19 cellular contexts compared by ENCODE assay signal in the genomic region with DNA sequence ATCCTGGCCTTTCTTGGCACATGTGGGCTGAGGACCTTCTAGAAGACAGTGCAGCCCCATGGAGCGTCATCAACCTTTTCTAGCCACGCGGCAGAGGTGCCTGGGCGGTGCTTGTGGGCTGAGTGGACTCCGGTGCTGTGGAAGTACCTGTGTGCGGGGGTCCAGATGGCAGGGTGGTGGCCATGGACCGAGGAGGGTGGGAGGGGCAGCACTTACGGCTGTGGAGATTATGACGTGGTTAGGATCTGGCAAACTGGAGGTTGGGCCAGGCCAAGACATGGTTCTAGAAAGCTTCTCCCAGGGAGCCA. TPM values are rescaled to one million over a fixed set of nuclear protein-coding genes. Genes with fewer than 3 reads are reported as not detected.
DNase-seq lines count a peak whose midpoint lies in the region; ATAC-seq and TF ChIP-seq lines count a peak whose summit lies in the region.
"Had no signal": no experiment of that assay in that cellular context is flagged by ENCODE, and none has a peak within 500 bp of the region (broad histone marks: within the 10 kb centered on the region; RNA-seq: fewer than 3 reads in every experiment).

No MANE protein-coding gene starts in this region.

- peak overlapping the region; percentile 84 for H3K9ac ChIP-seq in neural cell (ENCODE audit: low read length)

- H3K27me3 ChIP-seq in left ventricle myocardium inferior (ENCODE audit: low read depth): peaks cover 7% of the 10 kb centered on the region
- peaks cover 0 to 20% (median 0%) of the 10 kb centered on the region in 7 donors for H3K27me3 ChIP-seq in heart right ventricle
- H3K27me3 ChIP-seq in neural cell (ENCODE audit: insufficient read depth, low read depth, low read length): no peaks in the 10 kb centered on the region
- no peaks in the 10 kb centered on the region for H3K27me3 ChIP-seq in vagina

- H4K20me1 ChIP-seq in neural cell (ENCODE audit: insufficient read depth): no peaks in the 10 kb centered on the region

- H2AFZ ChIP-seq in neural cell (ENCODE audit: low read depth, low read length): no peak overlapping the region

- H3K4me3 ChIP-seq in left ventricle myocardium inferior (no peak overlapping the region), heart right ventricle (no peak overlapping the region), neural cell (ENCODE audit: low read length) (peak overlapping the region; percentile 88), vagina (peak overlapping the region; percentile 60 to 70)
- H3K4me3 ChIP-seq: A549, mucosa of descending colon, SJCRH30 had no signal

- intact Hi-C loops in left ventricle myocardium inferior (cut with micrococcal nuclease): no loop called here
- intact Hi-C loops in heart right ventricle (cut with DNase I): no loop called here
- intact Hi-C loops in vagina (cut with DNase I): loop anchor here (5.0 kb wide), 1 partner anchor 46 kb away; no protein-coding TSS in a partner anchor

- H3K79me2 ChIP-seq in neural cell (replicated peaks; ENCODE audit: insufficient read depth, low read length): peaks cover 54% of the 10 kb centered on the region

- DNase-seq in left ventricle myocardium inferior (no peak), heart right ventricle (no peak), vagina (ENCODE audit: extremely low spot score in 2 of 2) (no peak), NCI-H1930 (lab: John Stamatoyannopoulos, UW) (no peak), NCI-H187 (lab: John Stamatoyannopoulos, UW) (no peak)
- no peak for DNase-seq in stimulated activated CD4-positive, alpha-beta T cell treated with anti-CD3 and anti-CD28 coated beads, Interleukin-12 subunit alpha, Interleukin-12 subunit beta, amount 100 ng/mL, for 4 hours
- DNase-seq: activated CD4-positive, alpha-beta T cell treated with anti-CD3 and anti-CD28 coated beads, Interleukin-2, amount 50 U/mL, for 4 hours; activated naive CD4-positive, alpha-beta T cell treated with anti-CD3 and anti-CD28 coated beads, Interleukin-2, amount 10 ng/mL, durations not matched to agents 7 days and 5 days; islet precursor cell; Kasumi-1; mucosa of descending colon; NCI-H1436 treated with DMSO at 0.1 percent for 48 hours; SJCRH30; stimulated activated CD4-positive, alpha-beta T cell treated with anti-CD3 and anti-CD28 coated beads, Interleukin-15, amount 100 ng/mL, for 24 hours; stimulated activated naive CD4-positive, alpha-beta T cell; T-helper 1 cell had no signal

- H3K27ac ChIP-seq in left ventricle myocardium inferior (replicated peaks): peak overlapping the region; percentile 42
- peak overlapping the region in 1 of 10 donors; percentile 10 for H3K27ac ChIP-seq in heart right ventricle
- H3K27ac ChIP-seq in cingulate gyrus (ENCODE audit: low read depth, low read length): peak overlapping the region; percentile 81
- H3K27ac ChIP-seq in neural cell (ENCODE audit: low read length): peak overlapping the region; percentile 91
- peak overlapping the region; percentile 84 for H3K27ac ChIP-seq in vagina
- H3K27ac ChIP-seq: A549, SJCRH30 had no signal

- peak overlapping the region; percentile 91 for H3K4me2 ChIP-seq in neural cell (ENCODE audit: low read length)

- no peak for TF ChIP-seq CTCF in left ventricle myocardium inferior (IDR thresholded peaks at IDR 0.05; ENCODE audit: borderline replicate concordance)
- no peak for TF ChIP-seq CTCF in heart right ventricle (IDR thresholded peaks at IDR 0.05)
- no peak for TF ChIP-seq CTCF in neural cell (IDR thresholded peaks at IDR 0.05; ENCODE audit: poor library complexity, severe bottlenecking)
- no peak for TF ChIP-seq CTCF in vagina (IDR thresholded peaks at IDR 0.05)

- no peak for TF ChIP-seq EP300 in neural cell (conservative IDR thresholded peaks at IDR 0.05; ENCODE audit: poor library complexity, severe bottlenecking)

- no peaks in the 10 kb centered on the region for H3K9me2 ChIP-seq in neural cell (ENCODE audit: insufficient read depth, low read length)

- WGBS in heart right ventricle, 2 donors: 77 to 78% methylated on average over 9 of the region's 9 CpGs

- TF ChIP-seq POLR2A in vagina (IDR thresholded peaks at IDR 0.05): no peak

- H3F3A ChIP-seq in neural cell (ENCODE audit: insufficient read depth, low read length, poor library complexity, severe bottlenecking): peaks cover 3% of the 10 kb centered on the region

- H3K36me3 ChIP-seq in left ventricle myocardium inferior: no peaks in the 10 kb centered on the region
- no peaks in the 10 kb centered on the region for H3K36me3 ChIP-seq in heart right ventricle
- no peaks in the 10 kb centered on the region for H3K36me3 ChIP-seq in neural cell (ENCODE audit: insufficient read depth, low read length)
- no peaks in the 10 kb centered on the region for H3K36me3 ChIP-seq in vagina
- H3K36me3 ChIP-seq: SJCRH30 had no signal

- no peak for ATAC-seq in heart right ventricle
- ATAC-seq: mucosa of descending colon had no signal

- H3K4me1 ChIP-seq in left ventricle myocardium inferior: peaks cover 70% of the 10 kb centered on the region
- H3K4me1 ChIP-seq in heart right ventricle: peaks cover 4 to 64% (median 56%) of the 10 kb centered on the region in 9 donors
- H3K4me1 ChIP-seq in vagina: peaks cover 58% of the 10 kb centered on the region

- H3K9me3 ChIP-seq in left ventricle myocardium inferior (replicated peaks): no peaks in the 10 kb centered on the region
- H3K9me3 ChIP-seq in heart right ventricle: no peaks in the 10 kb centered on the region
- H3K9me3 ChIP-seq in neural cell (ENCODE audit: low read length): no peaks in the 10 kb centered on the region
- no peaks in the 10 kb centered on the region for H3K9me3 ChIP-seq in vagina
- H3K9me3 ChIP-seq: A549, mucosa of descending colon, SJCRH30 had no signal

- no peak for TF ChIP-seq RAD21 in neural cell (conservative IDR thresholded peaks at IDR 0.05)

TF ChIP-seq in neural cell, 6 proteins besides CTCF, POLR2A, EP300 and RAD21:
- TF ChIP-seq TAF1 (IDR thresholded peaks at IDR 0.05; ENCODE audit: low read depth): no peak
- TF ChIP-seq POLR2AphosphoS5 (IDR thresholded peaks at IDR 0.05): no peak
- TF ChIP-seq, protein P1, sequence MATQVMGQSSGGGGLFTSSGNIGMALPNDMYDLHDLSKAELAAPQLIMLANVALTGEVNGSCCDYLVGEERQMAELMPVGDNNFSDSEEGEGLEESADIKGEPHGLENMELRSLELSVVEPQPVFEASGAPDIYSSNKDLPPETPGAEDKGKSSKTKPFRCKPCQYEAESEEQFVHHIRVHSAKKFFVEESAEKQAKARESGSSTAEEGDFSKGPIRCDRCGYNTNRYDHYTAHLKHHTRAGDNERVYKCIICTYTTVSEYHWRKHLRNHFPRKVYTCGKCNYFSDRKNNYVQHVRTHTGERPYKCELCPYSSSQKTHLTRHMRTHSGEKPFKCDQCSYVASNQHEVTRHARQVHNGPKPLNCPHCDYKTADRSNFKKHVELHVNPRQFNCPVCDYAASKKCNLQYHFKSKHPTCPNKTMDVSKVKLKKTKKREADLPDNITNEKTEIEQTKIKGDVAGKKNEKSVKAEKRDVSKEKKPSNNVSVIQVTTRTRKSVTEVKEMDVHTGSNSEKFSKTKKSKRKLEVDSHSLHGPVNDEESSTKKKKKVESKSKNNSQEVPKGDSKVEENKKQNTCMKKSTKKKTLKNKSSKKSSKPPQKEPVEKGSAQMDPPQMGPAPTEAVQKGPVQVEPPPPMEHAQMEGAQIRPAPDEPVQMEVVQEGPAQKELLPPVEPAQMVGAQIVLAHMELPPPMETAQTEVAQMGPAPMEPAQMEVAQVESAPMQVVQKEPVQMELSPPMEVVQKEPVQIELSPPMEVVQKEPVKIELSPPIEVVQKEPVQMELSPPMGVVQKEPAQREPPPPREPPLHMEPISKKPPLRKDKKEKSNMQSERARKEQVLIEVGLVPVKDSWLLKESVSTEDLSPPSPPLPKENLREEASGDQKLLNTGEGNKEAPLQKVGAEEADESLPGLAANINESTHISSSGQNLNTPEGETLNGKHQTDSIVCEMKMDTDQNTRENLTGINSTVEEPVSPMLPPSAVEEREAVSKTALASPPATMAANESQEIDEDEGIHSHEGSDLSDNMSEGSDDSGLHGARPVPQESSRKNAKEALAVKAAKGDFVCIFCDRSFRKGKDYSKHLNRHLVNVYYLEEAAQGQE (IDR thresholded peaks at IDR 0.05; ENCODE audit: borderline replicate concordance): no peak
- TF ChIP-seq EZH2 (IDR thresholded peaks at IDR 0.05; ENCODE audit: borderline replicate concordance, insufficient read depth, low read length, poor library complexity, severe bottlenecking): no peak
- TF ChIP-seq SMC3 (conservative IDR thresholded peaks at IDR 0.05; ENCODE audit: poor library complexity): no peak
- no peak for TF ChIP-seq MXI1 (conservative IDR thresholded peaks at IDR 0.05; ENCODE audit: poor library complexity, severe bottlenecking)
TF ChIP-seq in neural cell: peak in this region for 0.

RNA-seq across cellular contexts. Expression of a gene that starts 2.0 kb away (rescaled TPM):
- total RNA-seq in left ventricle myocardium inferior (22.8 TPM), heart right ventricle (10 to 100 TPM; 11.6 to 28.2 (median 20.2) TPM), vagina (13.5 TPM)
- polyA plus RNA-seq in heart right ventricle (1 to 10 TPM; 2.4 to 3.7 TPM), neural cell (125 and 130 TPM in 2 replicates)
- 180 and 187 TPM in 2 replicates for polyA minus RNA-seq in neural cell

Comparison
In these comparisons a context has a peak if more than half of its experiments do, and no peak if none do; other contexts are left out.
1. H3K4me3 ChIP-seq: peak in neural cell (single experiment) and vagina (2 of 2); none in left ventricle myocardium inferior (single experiment) and heart right ventricle (0 of 10).